Comparison of ENCODE assay signal across 14 cellular contexts in genomic region chr1:205542367-205542766, GRCh38. TPM values are rescaled to one million over a fixed set of nuclear protein-coding genes. Genes with fewer than 3 reads are reported as not detected.
DNase-seq lines count a peak whose midpoint lies in the region; TF ChIP-seq lines count a peak whose summit lies in the region.
"Had no signal": no experiment of that assay in that cellular context is flagged by ENCODE, and none has a peak within 500 bp of the region (broad histone marks: within the 10 kb centered on the region; RNA-seq: fewer than 3 reads in every experiment).

No MANE protein-coding gene starts in this region.

- no peak for TF ChIP-seq CTCF in stomach (IDR thresholded peaks at IDR 0.05)

- H3K36me3 ChIP-seq in stomach, result no peaks in the 10 kb centered on the region
- H3K36me3 ChIP-seq: sigmoid colon, SJCRH30 had no signal

- intact Hi-C loops in stomach (cut with DNase I; ENCODE audit: low total_unique reads), result no loop called here

- peak overlapping the region in 3 of 5 donors; percentile 76 to 80 (median 77) for H3K27ac ChIP-seq in stomach
- H3K27ac ChIP-seq: SJCRH30 had no signal

- peaks cover 0 to 33% (median 0%) of the 10 kb centered on the region in 3 donors for H3K27me3 ChIP-seq in stomach

- no peak overlapping the region for H3K4me3 ChIP-seq in stomach

- no peak for TF ChIP-seq EP300 in stomach (IDR thresholded peaks at IDR 0.05)

- no peak for TF ChIP-seq POLR2A in stomach (IDR thresholded peaks at IDR 0.05)

- DNase-seq in NCI-H82 (lab: John Stamatoyannopoulos, UW) (peak; percentile 80), dermis microvascular lymphatic vessel endothelial cell (ENCODE audit: low read depth in 2 of 2) (peak; percentile 29 to 70), islet precursor cell (peak; percentile 30), stomach (peak; percentile 25), putamen (ENCODE audit: low spot score) (no peak), NCI-H446 (lab: John Stamatoyannopoulos, UW) (no peak), NCI-H1436 treated with DMSO at 0.1 percent for 48 hours (lab: John Stamatoyannopoulos, UW) (no peak)
- no peak for DNase-seq in NK-92 treated with Interleukin-12 subunit alpha and Interleukin-12 subunit beta, amount 100 ng/mL, for 24 hours (lab: John Stamatoyannopoulos, UW)
- DNase-seq: activated CD4-positive, alpha-beta T cell treated with anti-CD3 and anti-CD28 coated beads for 1 hour; DMS 273 treated with DMSO at 0.1 percent for 48 hours; midbrain; NCI-H187 treated with DMSO at 0.1 percent for 48 hours; sigmoid colon; SJCRH30 had no signal

- 67 to 87% (median 80%) methylated on average over 11 of the region's 11 CpGs for WGBS in stomach, 5 donors

- H3K9me3 ChIP-seq in stomach, result no peaks in the 10 kb centered on the region
- H3K9me3 ChIP-seq: sigmoid colon, SJCRH30 had no signal

- H3K4me1 ChIP-seq in stomach, result peaks cover 10 to 19% (median 17%) of the 10 kb centered on the region in 4 donors
- H3K4me1 ChIP-seq: SJCRH30 had no signal

RNA-seq across cellular contexts. Expression of gene CDK18, which starts 37.9 kb away (rescaled TPM):
- 0.25 and 0.39 TPM in 2 replicates for total RNA-seq in dermis microvascular lymphatic vessel endothelial cell
- 100 to 1,000 TPM in 1 of 5 donors, 10 to 100 TPM in 3, 1 to 10 TPM in 1; 3.7 to 174 (median 57.2) TPM for total RNA-seq in stomach
- 10 to 100 TPM; 17.2 to 34.8 (median 22.0) TPM for polyA plus RNA-seq in stomach

Comparison
In these comparisons a context has a peak if more than half of its experiments do, and no peak if none do; other contexts are left out.
1. DNase-seq: peak in NCI-H82 (single experiment), dermis microvascular lymphatic vessel endothelial cell (2 of 2), islet precursor cell (single experiment) and stomach (single experiment); none in putamen (single experiment), NK-92 treated with Interleukin-12 subunit alpha and Interleukin-12 subunit beta, amount 100 ng/mL, for 24 hours (single experiment), NCI-H446 (0 of 2) and NCI-H1436 treated with DMSO at 0.1 percent for 48 hours (single experiment).